In genomic region chr9:101449071-101449721, GRCh38 we compare ENCODE assay signal across 8 cellular contexts. TPM values are rescaled to one million over a fixed set of nuclear protein-coding genes. Genes with fewer than 3 reads are reported as not detected.
A peak's percentile ranks its signal among the peaks of the same experiment; 100 is the strongest.
DNase-seq lines count a peak whose midpoint lies in the region; ATAC-seq lines count a peak whose summit lies in the region.

No MANE protein-coding gene starts in this region.

- peak; percentile 66 for DNase-seq in Ammon's horn (ENCODE audit: low spot score)
- DNase-seq in NCI-H345 (lab: John Stamatoyannopoulos, UW): peak; percentile 82
- DNase-seq in activated CD4-positive, alpha-beta T cell treated with anti-CD3 and anti-CD28 coated beads, Interleukin-2, amount 10 ng/mL, durations not matched to agents 24 days and 14 days: peak; percentile 78
- DNase-seq in left kidney (ENCODE audit: low read depth, low spot score): peak; percentile 91
- DNase-seq in stimulated activated CD4-positive, alpha-beta T cell treated with anti-CD3 and anti-CD28 coated beads, Interleukin-2, amount 100 ng/mL, for 24 hours: peak; percentile 40 to 57

- intact Hi-C loops in activated CD4-positive, alpha-beta T cell treated with anti-CD3 and anti-CD28 coated beads, Interleukin-2, amount 10 ng/mL, durations not matched to agents 24 days and 14 days (cut with micrococcal nuclease): no loop called here
- intact Hi-C loops in dendritic cell treated with granulocyte-macrophage colony-stimulating factor and Interleukin-4, amounts not matched to agents 40 ng/mL and 50 ng/mL, for 4 days (cut with micrococcal nuclease): no loop called here

- ATAC-seq in GM19035 (IDR thresholded peaks at IDR 0.05; ENCODE audit: unreplicated experiment): peak; percentile 98
- peak; percentile 99 for ATAC-seq in HG03175 (IDR thresholded peaks at IDR 0.05; ENCODE audit: unreplicated experiment)

- peaks cover 47% of the 10 kb centered on the region for H3K27me3 Mint-ChIP-seq in activated CD4-positive, alpha-beta T cell treated with anti-CD3 and anti-CD28 coated beads, Interleukin-2, amount 10 ng/mL, durations not matched to agents 24 days and 14 days
- peaks cover 30% of the 10 kb centered on the region for H3K27me3 Mint-ChIP-seq in dendritic cell treated with granulocyte-macrophage colony-stimulating factor and Interleukin-4, amounts not matched to agents 40 ng/mL and 50 ng/mL, for 4 days

- H3K36me3 Mint-ChIP-seq in activated CD4-positive, alpha-beta T cell treated with anti-CD3 and anti-CD28 coated beads, Interleukin-2, amount 10 ng/mL, durations not matched to agents 24 days and 14 days (ENCODE audit: low read depth): no peaks in the 10 kb centered on the region
- H3K36me3 Mint-ChIP-seq in dendritic cell treated with granulocyte-macrophage colony-stimulating factor and Interleukin-4, amounts not matched to agents 40 ng/mL and 50 ng/mL, for 4 days (ENCODE audit: low read depth): no peaks in the 10 kb centered on the region

- H3K4me3 Mint-ChIP-seq in activated CD4-positive, alpha-beta T cell treated with anti-CD3 and anti-CD28 coated beads, Interleukin-2, amount 10 ng/mL, durations not matched to agents 24 days and 14 days: peak overlapping the region; percentile 63
- peak overlapping the region; percentile 75 for H3K4me3 Mint-ChIP-seq in dendritic cell treated with granulocyte-macrophage colony-stimulating factor and Interleukin-4, amounts not matched to agents 40 ng/mL and 50 ng/mL, for 4 days

- H3K4me1 Mint-ChIP-seq in activated CD4-positive, alpha-beta T cell treated with anti-CD3 and anti-CD28 coated beads, Interleukin-2, amount 10 ng/mL, durations not matched to agents 24 days and 14 days: peaks cover 11% of the 10 kb centered on the region
- peaks cover 19% of the 10 kb centered on the region for H3K4me1 Mint-ChIP-seq in dendritic cell treated with granulocyte-macrophage colony-stimulating factor and Interleukin-4, amounts not matched to agents 40 ng/mL and 50 ng/mL, for 4 days (ENCODE audit: low read depth)

- no peak overlapping the region for H3K27ac Mint-ChIP-seq in activated CD4-positive, alpha-beta T cell treated with anti-CD3 and anti-CD28 coated beads, Interleukin-2, amount 10 ng/mL, durations not matched to agents 24 days and 14 days
- H3K27ac Mint-ChIP-seq in dendritic cell treated with granulocyte-macrophage colony-stimulating factor and Interleukin-4, amounts not matched to agents 40 ng/mL and 50 ng/mL, for 4 days: peak overlapping the region; percentile 42

- H3K9me3 Mint-ChIP-seq in activated CD4-positive, alpha-beta T cell treated with anti-CD3 and anti-CD28 coated beads, Interleukin-2, amount 10 ng/mL, durations not matched to agents 24 days and 14 days: no peaks in the 10 kb centered on the region
- H3K9me3 Mint-ChIP-seq in dendritic cell treated with granulocyte-macrophage colony-stimulating factor and Interleukin-4, amounts not matched to agents 40 ng/mL and 50 ng/mL, for 4 days: peaks cover 10% of the 10 kb centered on the region

RNA-seq across cellular contexts. Expression of gene ALDOB, which starts 13.6 kb away (rescaled TPM):
- not detected in 2 replicates for total RNA-seq in activated CD4-positive, alpha-beta T cell treated with anti-CD3 and anti-CD28 coated beads, Interleukin-2, amount 10 ng/mL, durations not matched to agents 24 days and 14 days

RNA-seq across cellular contexts. Expression of gene ZNF189, which starts 50.5 kb away (rescaled TPM):
- 11.7 and 12.7 TPM in 2 replicates for total RNA-seq in activated CD4-positive, alpha-beta T cell treated with anti-CD3 and anti-CD28 coated beads, Interleukin-2, amount 10 ng/mL, durations not matched to agents 24 days and 14 days

RNA-seq across cellular contexts. Expression of gene MRPL50, which starts 50.8 kb away (rescaled TPM):
- 18.6 and 19.8 TPM in 2 replicates for total RNA-seq in activated CD4-positive, alpha-beta T cell treated with anti-CD3 and anti-CD28 coated beads, Interleukin-2, amount 10 ng/mL, durations not matched to agents 24 days and 14 days

Comparison
In these comparisons a context has a peak if more than half of its experiments do, and no peak if none do; other contexts are left out.
1. Peak in every context shown above with its lines: DNase-seq and ATAC-seq.